ENCODE assay signal across 11 cellular contexts in the genomic region with DNA sequence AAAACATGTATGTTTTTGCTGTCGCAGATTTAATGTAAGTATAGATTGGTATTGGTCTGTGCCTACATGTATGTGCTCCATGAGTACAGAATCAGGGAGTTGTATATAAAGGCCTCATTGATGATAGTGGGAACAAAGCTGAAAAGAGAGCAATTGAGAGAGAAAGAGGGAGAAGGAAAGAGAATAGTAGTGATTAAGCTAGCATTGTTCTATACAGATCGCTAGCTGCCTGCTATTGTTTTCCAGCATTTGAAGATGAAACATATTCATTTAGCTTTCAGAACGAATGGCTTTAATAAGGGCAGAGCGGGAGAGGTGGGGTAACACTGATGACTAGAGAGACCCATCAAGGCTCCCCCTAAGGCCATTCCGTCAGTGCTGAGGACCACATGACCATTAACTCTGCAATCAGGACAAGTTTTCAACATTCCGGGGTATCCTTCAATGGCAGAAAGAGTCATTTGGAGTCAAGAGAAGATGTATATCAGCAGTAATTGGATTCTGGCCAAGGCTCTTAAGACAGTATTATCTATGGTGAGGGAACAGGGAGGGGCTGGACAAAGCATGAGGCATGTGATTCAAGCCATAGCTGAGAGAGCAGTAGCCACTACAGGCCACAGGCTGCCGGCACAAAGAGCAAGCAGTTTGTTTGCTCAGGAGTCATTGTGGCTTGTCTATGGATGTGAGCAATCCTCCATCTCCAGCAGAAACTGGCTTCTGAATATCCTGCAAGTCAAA.
DNase-seq lines count a peak whose midpoint lies in the region; ATAC-seq, FAIRE-seq and TF ChIP-seq lines count a peak whose summit lies in the region.
"Had no signal": no experiment of that assay in that cellular context is flagged by ENCODE, and none has a peak within 500 bp of the region (broad histone marks: within the 10 kb centered on the region; RNA-seq: fewer than 3 reads in every experiment).

No MANE protein-coding gene starts in this region.

- in situ Hi-C loops in HAP-1 (cut with MboI; ENCODE audit: low sequenced_read_pairs) (no loop called here), KBM-7 (cut with MboI; ENCODE audit: low pct_unique_long_range_greater_than_20kb, low sequenced_read_pairs) (no loop called here)

- H3K4me3 ChIP-seq in HAP-1 (no peak overlapping the region), epithelial cell of esophagus (ENCODE audit: low read length) (no peak overlapping the region), pancreas (no peak overlapping the region)
- H3K4me3 ChIP-seq: coronary artery had no signal

- FAIRE-seq in pancreas (lab: Jason Lieb, UNC) = no peak

- DNase-seq in HAP-1 (ENCODE audit: low spot score in 2 of 2) = peak; percentile 65 to 70
- DNase-seq in NCI-H82 treated with DMSO at 0.1 percent for 48 hours (lab: John Stamatoyannopoulos, UW; ENCODE audit: unreplicated experiment) = peak; percentile 60
- DNase-seq in epithelial cell of esophagus (ENCODE audit: low read depth) = peak; percentile 67
- DNase-seq in pancreas = no peak
- no peak for DNase-seq in KBM-7
- DNase-seq: activated CD8-positive, alpha-beta memory T cell treated with anti-CD3 and anti-CD28 coated beads, Interleukin-2, amount 50 U/mL, for 48 hours; GF-D8 had no signal

- H3K4me1 ChIP-seq in HAP-1 (peaks cover 20% of the 10 kb centered on the region), pancreas (peaks cover 5 to 11% (median 11%) of the 10 kb centered on the region in 3 donors)

- no peaks in the 10 kb centered on the region for H3K9me3 ChIP-seq in HAP-1
- H3K9me3 ChIP-seq in pancreas = no peaks in the 10 kb centered on the region

- intact Hi-C loops in pancreas (cut with DNase I) = no loop called here

- H3K27me3 ChIP-seq in HAP-1 (ENCODE audit: low read depth) (no peaks in the 10 kb centered on the region), pancreas (no peaks in the 10 kb centered on the region)

- no peak for TF ChIP-seq CTCF in epithelial cell of esophagus (IDR thresholded peaks at IDR 0.05; ENCODE audit: insufficient read depth, low read depth, low read length, missing control alignments)
- no peak for TF ChIP-seq CTCF in pancreas (IDR thresholded peaks at IDR 0.05)

- ATAC-seq in pancreas = peak in 3 of 4 donors; percentile 42 to 46 (median 46)
- no peak for ATAC-seq in GM18868 (IDR thresholded peaks at IDR 0.05; ENCODE audit: unreplicated experiment)
- no peak for ATAC-seq in GM19324 (IDR thresholded peaks at IDR 0.05; ENCODE audit: low FRiP score, unreplicated experiment)
- ATAC-seq in GM21717 (IDR thresholded peaks at IDR 0.05; ENCODE audit: unreplicated experiment) = no peak

- H3K27ac ChIP-seq in pancreas = no peak overlapping the region
- H3K27ac ChIP-seq: coronary artery had no signal

- H3K36me3 ChIP-seq in HAP-1 (replicated peaks) = no peaks in the 10 kb centered on the region
- H3K36me3 ChIP-seq in pancreas = no peaks in the 10 kb centered on the region

- 86 to 89% methylated on average over 7 of the region's 7 CpGs for WGBS in pancreas, 2 donors

Comparison
In these comparisons a context has a peak if more than half of its experiments do, and no peak if none do; other contexts are left out.
1. DNase-seq: peak in HAP-1 (2 of 2), NCI-H82 treated with DMSO at 0.1 percent for 48 hours (single experiment) and epithelial cell of esophagus (single experiment); none in pancreas (0 of 6) and KBM-7 (single experiment).
2. ATAC-seq: peak in pancreas (3 of 4); none in GM18868 (single experiment), GM19324 (single experiment) and GM21717 (single experiment).